Comparison of ENCODE assay signal across 8 cellular contexts in genomic region chr10:5666324-5667220, GRCh38. TPM values are rescaled to one million over a fixed set of nuclear protein-coding genes. Genes with fewer than 3 reads are reported as not detected.
DNase-seq lines count a peak whose midpoint lies in the region; ATAC-seq, FAIRE-seq and TF ChIP-seq lines count a peak whose summit lies in the region.

A gene with protein sequence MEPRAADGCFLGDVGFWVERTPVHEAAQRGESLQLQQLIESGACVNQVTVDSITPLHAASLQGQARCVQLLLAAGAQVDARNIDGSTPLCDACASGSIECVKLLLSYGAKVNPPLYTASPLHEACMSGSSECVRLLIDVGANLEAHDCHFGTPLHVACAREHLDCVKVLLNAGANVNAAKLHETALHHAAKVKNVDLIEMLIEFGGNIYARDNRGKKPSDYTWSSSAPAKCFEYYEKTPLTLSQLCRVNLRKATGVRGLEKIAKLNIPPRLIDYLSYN (minus strand): TSS chr10:5666595. CDS start chr10:5666551, 44 bp downstream.

- dilution Hi-C loops in IMR-90 (cut with HindIII; ENCODE audit: low sequenced_read_pairs, unreplicated experiment): no loop called here
- dilution Hi-C loops in keratinocyte (cut with MboI; ENCODE audit: extremely low pct_ligation_motif_present, low sequenced_read_pairs): no loop called here

- H3K27ac Mint-ChIP-seq in T-helper 17 cell: no peak within 1 kb of the TSS

- H3K27me3 ChIP-seq in BJ (ENCODE audit: control insufficient read depth, insufficient read depth, low read length): no peaks in the 10 kb centered on the region; the same call in 1 of the 2 replicates
- peaks cover 13% of the 10 kb centered on the region for H3K27me3 ChIP-seq in IMR-90 (ENCODE audit: control insufficient read depth, insufficient read depth, low read length)
- H3K27me3 ChIP-seq in keratinocyte (ENCODE audit: control insufficient read depth, extremely low read depth, insufficient read depth, low read length): no peaks in the 10 kb centered on the region

- H3K23ac ChIP-seq in IMR-90 (ENCODE audit: low read depth, low read length): peak within 1 kb of the TSS; percentile 34

- peak within 1 kb of the TSS; percentile 60 for H3K9ac ChIP-seq in IMR-90 (ENCODE audit: low read depth, low read length)
- peak within 1 kb of the TSS; percentile 73 for H3K9ac ChIP-seq in keratinocyte (ENCODE audit: control insufficient read depth, extremely low read depth, insufficient read depth, low read length)

- no peaks in the 10 kb centered on the region for H3K27me3 Mint-ChIP-seq in T-helper 17 cell

- H2AK5ac ChIP-seq in IMR-90 (ENCODE audit: low read depth, low read length): no peak within 1 kb of the TSS

- TF ChIP-seq CTCF in BJ (IDR thresholded peaks at IDR 0.05; ENCODE audit: insufficient read depth, low read depth, low read length) (no peak), IMR-90 (conservative IDR thresholded peaks at IDR 0.05; ENCODE audit: low read depth, low read length) (no peak), keratinocyte (optimal IDR thresholded peaks at IDR 0.05 in 1 of 3, IDR thresholded peaks at IDR 0.05 in 1 of 3, conservative IDR thresholded peaks at IDR 0.05 in 1 of 3; ENCODE audit: extremely low read depth in 1 of 3, insufficient read depth in 2 of 3, low read length in 3 of 3) (peak in 1 of 3 experiments; percentile 0)

- in situ Hi-C loops in IMR-90 (cut with MboI; ENCODE audit: low sequenced_read_pairs): no loop called here

- no peaks in the 10 kb centered on the region for H3K79me2 ChIP-seq in keratinocyte (ENCODE audit: control insufficient read depth, insufficient read depth, low read length)

- peak within 1 kb of the TSS; percentile 65 to 87; a peak in 3 of 4 replicates for H4K8ac ChIP-seq in IMR-90 (ENCODE audit: low read depth in 2 of 2, low read length in 2 of 2)

- peak within 1 kb of the TSS; percentile 23; the same call in 1 of the 2 replicates for H4K91ac ChIP-seq in IMR-90 (ENCODE audit: insufficient read depth, low read depth, low read length)

- H3K4me3 Mint-ChIP-seq in T-helper 17 cell: peak within 1 kb of the TSS; percentile 94

- ATAC-seq in GM19397 (IDR thresholded peaks at IDR 0.05; ENCODE audit: unreplicated experiment): peak; percentile 61
- peak; percentile 98 for ATAC-seq in IMR-90 (ENCODE audit: low read depth)
- peak; percentile 90 for ATAC-seq in T-helper 17 cell
- ATAC-seq in HG02981 (IDR thresholded peaks at IDR 0.05; ENCODE audit: unreplicated experiment): no peak

- H2BK120ac ChIP-seq in IMR-90 (ENCODE audit: low read depth, low read length): no peak within 1 kb of the TSS

- no TSS peak for BruUV-seq in IMR-90 (replicated peaks; lab: Mats Ljungman, UMichigan)

- no peak within 1 kb of the TSS for H2BK15ac ChIP-seq in IMR-90 (ENCODE audit: low read depth, low read length)

- TF ChIP-seq RAD21 in IMR-90 (IDR thresholded peaks at IDR 0.05; ENCODE audit: low read length): no peak

- H2BK20ac ChIP-seq in IMR-90 (ENCODE audit: low read depth, low read length): no peak within 1 kb of the TSS

- H2AFZ ChIP-seq in IMR-90 (replicated peaks; ENCODE audit: low read length, poor library complexity) (peak within 1 kb of the TSS; percentile 90), keratinocyte (ENCODE audit: control insufficient read depth, low read length) (peak within 1 kb of the TSS; percentile 81)

- H3K9me1 ChIP-seq in IMR-90 (ENCODE audit: insufficient read depth, low read length) (peaks cover 4% of the 10 kb centered on the region; the same call in 1 of the 2 replicates), keratinocyte (ENCODE audit: control insufficient read depth, extremely low read depth, insufficient read depth, low read length) (no peaks in the 10 kb centered on the region)

- H4K20me1 ChIP-seq in IMR-90 (ENCODE audit: insufficient read depth, low read length) (no peaks in the 10 kb centered on the region), keratinocyte (ENCODE audit: control insufficient read depth, extremely low read depth, insufficient read depth, low read length) (no peaks in the 10 kb centered on the region)

- H3K36me3 Mint-ChIP-seq in T-helper 17 cell (ENCODE audit: low read depth): no peaks in the 10 kb centered on the region

- H3K4me3 ChIP-seq in BJ (ENCODE audit: low read depth, low read length): peak within 1 kb of the TSS; percentile 64
- H3K4me3 ChIP-seq in IMR-90 (ENCODE audit: insufficient read depth, low read depth, low read length): peak within 1 kb of the TSS; percentile 62
- H3K4me3 ChIP-seq in keratinocyte (ENCODE audit: control insufficient read depth in 2 of 3, extremely low read depth in 1 of 3, insufficient read depth in 2 of 3, low read depth in 1 of 3, low read length in 3 of 3): peak within 1 kb of the TSS; percentile 55 to 82 (median 63)
- H3K4me3 ChIP-seq in skin epidermis: peak within 1 kb of the TSS; percentile 67 to 93 (median 86)

- intact Hi-C loops in IMR-90 (cut with micrococcal nuclease): no loop called here

- no peak for DNase-seq in BJ (ENCODE audit: low read depth)
- DNase-seq in IMR-90: peak; percentile 20
- peak in 2 of 3 donors; percentile 14 to 24 for DNase-seq in T-helper 17 cell
- peak; percentile 60 for DNase-seq in cerebellar cortex (ENCODE audit: low spot score)
- DNase-seq in keratinocyte (ENCODE audit: low read depth, low spot score): no peak

- H3K18ac ChIP-seq in IMR-90 (ENCODE audit: low read depth, low read length): no peak within 1 kb of the TSS

- CTCF ChIA-PET in BJ (lab: Yijun Ruan, JAX): interaction anchor here (1.3 kb wide), 1 partner anchor 14 kb away, joined by 5 read pairs; no protein-coding TSS in a partner anchor
- CTCF ChIA-PET in IMR-90 (lab: Yijun Ruan, JAX): no interaction called here

- H3K4me1 Mint-ChIP-seq in T-helper 17 cell: peaks cover 21% of the 10 kb centered on the region

- 0 out of 2 replicates have a peak within 1 kb of the TSS, but pooled peaks have one; percentile 24 for H4K5ac ChIP-seq in IMR-90 (ENCODE audit: low read depth, low read length)

- peak within 1 kb of the TSS; percentile 48 for H3K14ac ChIP-seq in IMR-90 (replicated peaks; ENCODE audit: low read depth, low read length)

- FAIRE-seq in keratinocyte (lab: Jason Lieb, UNC): peak; percentile 59

- 8% methylated on average over 46 of the region's 87 CpGs; no CpG with 5 or more reads in 1 of the 2 experiments for WGBS in IMR-90 (ENCODE audit: extremely low coverage in 2 of 2, insufficient read length in 1 of 2), 2 experiments

- H3K4ac ChIP-seq in IMR-90 (ENCODE audit: low read depth, low read length): peak within 1 kb of the TSS; percentile 16; the same call in 1 of the 2 replicates

- H3K56ac ChIP-seq in IMR-90 (ENCODE audit: extremely low read depth, insufficient read depth, low read length): no peak within 1 kb of the TSS

- no peak within 1 kb of the TSS for H2BK5ac ChIP-seq in IMR-90 (ENCODE audit: low read depth, low read length, poor library complexity, severe bottlenecking)

- H3K27ac ChIP-seq in IMR-90 (ENCODE audit: insufficient read depth, low read length) (peak within 1 kb of the TSS; percentile 10; the same call in 1 of the 2 replicates), keratinocyte (ENCODE audit: control insufficient read depth, insufficient read depth, low read length) (peak within 1 kb of the TSS; percentile 24), skin epidermis (peak within 1 kb of the TSS in 20 of 21 experiments; percentile 68 to 93 (median 86))

- TF ChIP-seq POLR2A in IMR-90 (IDR thresholded peaks at IDR 0.05; ENCODE audit: low read depth, low read length): 0 out of 2 replicates have a peak, but pooled peaks have one; percentile 29

- peaks cover 4 to 11% of the 10 kb centered on the region in 2 experiments for H3K79me1 ChIP-seq in IMR-90 (ENCODE audit: low read depth in 1 of 2, low read length in 2 of 2)

- H3K4me2 ChIP-seq in IMR-90 (ENCODE audit: low read depth, low read length) (peak within 1 kb of the TSS; percentile 98), keratinocyte (ENCODE audit: control insufficient read depth, extremely low read depth, insufficient read depth, low read depth, low read length) (peak within 1 kb of the TSS; percentile 85)

- POLR2A ChIA-PET in BJ (lab: Charles Lee): no interaction called here
- POLR2A ChIA-PET in IMR-90 (lab: Charles Lee; ENCODE audit: unreplicated experiment): no interaction called here

- H3K36me3 ChIP-seq in BJ (ENCODE audit: control insufficient read depth, insufficient read depth, low read length) (no peaks in the 10 kb centered on the region), IMR-90 (ENCODE audit: control insufficient read depth, insufficient read depth, low read length) (no peaks in the 10 kb centered on the region), keratinocyte (ENCODE audit: control insufficient read depth in 2 of 2, extremely low read depth in 1 of 2, insufficient read depth in 2 of 2, low read length in 2 of 2) (no peaks in the 10 kb centered on the region)

- no peaks in the 10 kb centered on the region for H3K9me3 ChIP-seq in IMR-90 (ENCODE audit: control insufficient read depth, insufficient read depth, low read length)
- H3K9me3 ChIP-seq in T-helper 17 cell (ENCODE audit: control insufficient read depth, low read length, poor library complexity, severe bottlenecking): no peaks in the 10 kb centered on the region
- no peaks in the 10 kb centered on the region for H3K9me3 ChIP-seq in keratinocyte (ENCODE audit: control insufficient read depth, low read depth, low read length)

- H3K4me1 ChIP-seq in IMR-90 (ENCODE audit: control insufficient read depth, insufficient read depth, low read length) (no peaks in the 10 kb centered on the region), keratinocyte (ENCODE audit: control insufficient read depth, extremely low read depth, insufficient read depth, low read length) (peaks cover 5% of the 10 kb centered on the region)

- H2AK9ac ChIP-seq in IMR-90 (replicated peaks; ENCODE audit: low read depth, low read length, poor library complexity): peak within 1 kb of the TSS; percentile 53

TF ChIP-seq in IMR-90, 13 proteins besides CTCF, POLR2A, EP300 and RAD21 (continues in another document):
- TF ChIP-seq RCOR1 (IDR thresholded peaks at IDR 0.05; ENCODE audit: insufficient replicate concordance, low read length) (no peak), MAZ (IDR thresholded peaks at IDR 0.05; ENCODE audit: borderline replicate concordance, low read depth, low read length) (no peak; the same call in 1 of the 2 replicates)

RNA-seq across cellular contexts. Expression of the gene that starts here (rescaled TPM):
- polyA plus RNA-seq in BJ (2011; rRNA removed) (6.3 and 8.6 TPM in 2 replicates), IMR-90 (2012; rRNA removed) (3.9 and 4.6 TPM in 2 replicates), keratinocyte (6.4 to 8.4 TPM (median 8.1 TPM) in 3 replicates)
- polyA minus RNA-seq in BJ (2011; rRNA and poly(A)+ RNA removed): 6.3 and 9.3 TPM in 2 replicates
- total RNA-seq in IMR-90 (2012; rRNA removed) (6.3 and 6.4 TPM in 2 replicates), T-helper 17 cell (10 to 100 TPM in 1 of 2 donors, 1 to 10 TPM in 1; 6.0 to 11.6 TPM)
- polyA plus RNA-seq in IMR-90 (2012; cell fraction: cytosol; rRNA removed): 3.7 and 5.1 TPM in 2 replicates
- 3.2 and 5.1 TPM in 2 replicates for polyA plus RNA-seq in IMR-90 (2012; cell fraction: nucleus; rRNA removed; ENCODE audit: low replicate concordance)
- 3.3 TPM for polyA plus RNA-seq in keratinocyte (2011; ENCODE audit: low read depth)
- 4.8 and 7.2 TPM in 2 replicates for polyA plus RNA-seq in keratinocyte (2011; cell fraction: cytosol; rRNA removed)
- 5.6 and 6.6 TPM in 2 replicates for polyA plus RNA-seq in keratinocyte (2011; cell fraction: nucleus; rRNA removed)
- 8.2 and 11.3 TPM in 2 replicates for polyA plus RNA-seq in keratinocyte (2012; ENCODE audit: low replicate concordance)
- 10.6 to 13.9 TPM (median 11.4 TPM) in 3 replicates for polyA minus RNA-seq in keratinocyte
- polyA minus RNA-seq in keratinocyte (2011; cell fraction: cytosol; rRNA and poly(A)+ RNA removed): 9.0 TPM
- 5.9 and 6.4 TPM in 2 replicates for polyA minus RNA-seq in keratinocyte (2011; cell fraction: nucleus; rRNA and poly(A)+ RNA removed)

Comparison
In these comparisons a context has a peak if more than half of its experiments do, and no peak if none do; other contexts are left out.
1. DNase-seq: peak in IMR-90 (single experiment), T-helper 17 cell (2 of 3) and cerebellar cortex (single experiment); none in BJ (single experiment) and keratinocyte (single experiment).
2. H3K27ac ChIP-seq: peak in every context shown above with its lines; median percentile 86 in skin epidermis; 24 in keratinocyte; 10 in IMR-90.
3. Peak in every context shown above with its lines, with median percentiles within 50 percentile points of each other: H3K4me3 ChIP-seq.